ENCODE assay signal across 29 cellular contexts in genomic region chr7:116540743-116541142, GRCh38. TPM values are rescaled to one million over a fixed set of nuclear protein-coding genes. Genes with fewer than 3 reads are reported as not detected.
DNase-seq lines count a peak whose midpoint lies in the region; ATAC-seq and TF ChIP-seq lines count a peak whose summit lies in the region.
"Had no signal": no experiment of that assay in that cellular context is flagged by ENCODE, and none has a peak within 500 bp of the region (broad histone marks: within the 10 kb centered on the region; RNA-seq: fewer than 3 reads in every experiment).

No MANE protein-coding gene starts in this region.

- POLR2A ChIA-PET in Panc1 (lab: Charles Lee) = no interaction called here

- TF ChIP-seq CTCF in Panc1 (IDR thresholded peaks at IDR 0.05) (no peak), sigmoid colon (IDR thresholded peaks at IDR 0.05) (no peak)

- peak overlapping the region; percentile 82 for H3K27ac ChIP-seq in Panc1 (ENCODE audit: low read length)
- peak overlapping the region; percentile 2 for H3K27ac ChIP-seq in epithelial cell of prostate
- peak overlapping the region; percentile 27 to 97 (median 61) for H3K27ac ChIP-seq in sigmoid colon
- H3K27ac ChIP-seq: SJSA1, thyroid gland had no signal

- CTCF ChIA-PET in Panc1 (lab: Charles Lee) = no interaction called here

- peak; percentile 47 for ATAC-seq in Panc1
- ATAC-seq: CD8-positive, alpha-beta T cell; mucosa of descending colon; T-helper 17 cell had no signal

- in situ Hi-C loops in Panc1 (cut with HindIII; ENCODE audit: low pct_unique_long_range_greater_than_20kb, low sequenced_read_pairs) = no loop called here

- TF ChIP-seq EP300 in sigmoid colon (IDR thresholded peaks at IDR 0.05) = no peak

- H3K9me3 ChIP-seq in Panc1 (ENCODE audit: control insufficient read depth, insufficient read depth, low read depth, low read length) (no peaks in the 10 kb centered on the region), sigmoid colon (no peaks in the 10 kb centered on the region)
- H3K9me3 ChIP-seq: mucosa of descending colon, SJSA1, thyroid gland had no signal

- H3K27me3 ChIP-seq in Panc1 (ENCODE audit: control insufficient read depth, insufficient read depth, low read length) (no peaks in the 10 kb centered on the region), sigmoid colon (no peaks in the 10 kb centered on the region)
- H3K27me3 ChIP-seq: SJSA1, thyroid gland had no signal

- H3K36me3 ChIP-seq in Panc1 (ENCODE audit: control insufficient read depth, insufficient read depth, low read length) (peaks cover 43% of the 10 kb centered on the region), sigmoid colon (peaks cover 0 to 20% (median 6%) of the 10 kb centered on the region in 4 donors)

- intact Hi-C loops in Panc1 (cut with micrococcal nuclease; ENCODE audit: unreplicated experiment) (no loop called here), sigmoid colon (cut with DNase I) (no loop called here)

- DNase-seq in EH (ENCODE audit: low read depth) (peak; percentile 42), Panc1 (ENCODE audit: low read depth, low spot score) (no peak), epithelial cell of prostate (ENCODE audit: low read depth, low spot score) (no peak), sigmoid colon (no peak), NCI-H146 treated with DMSO at 0.1 percent for 48 hours (lab: John Stamatoyannopoulos, UW; ENCODE audit: unreplicated experiment) (no peak), hippocampal formation (lab: John Stamatoyannopoulos, UW) (no peak), NOMO-1 treated with dmso at 0.1 percent for 144 hours (lab: John Stamatoyannopoulos, UW; ENCODE audit: unreplicated experiment) (no peak), NCI-H82 treated with DMSO at 0.1 percent for 48 hours (lab: John Stamatoyannopoulos, UW; ENCODE audit: unreplicated experiment) (no peak)
- DNase-seq: activated CD4-positive, alpha-beta T cell treated with anti-CD3 and anti-CD28 coated beads, Interleukin-2, amount 50 U/mL, for 1 hour; activated CD8-positive, alpha-beta memory T cell treated with anti-CD3 and anti-CD28 coated beads, Interleukin-2, amount 50 U/mL, for 4 hours; CD8-positive, alpha-beta T cell; DMS53; HCEC 1CT; head of caudate nucleus; KG1; mucosa of descending colon; NCI-H1048; NCI-H2029; NCI-H345; NCI-H82; posterior cingulate gyrus; stimulated activated CD4-positive, alpha-beta T cell treated with anti-CD3 and anti-CD28 coated beads, Interleukin-2, amount 100 ng/mL, for 48 hours; stimulated activated naive CD4-positive, alpha-beta T cell; T-helper 17 cell; thyroid gland had no signal

- BruUV-seq in Panc1 (replicated peaks; lab: Mats Ljungman, UMichigan) = no TSS peak

- H3K4me1 ChIP-seq in Panc1 (ENCODE audit: control insufficient read depth, insufficient read depth, low read length) (peaks cover 83% of the 10 kb centered on the region), sigmoid colon (peaks cover 0 to 96% (median 87%) of the 10 kb centered on the region in 4 donors)

- no peak overlapping the region for H3K4me3 ChIP-seq in Panc1 (ENCODE audit: low read depth in 2 of 2, low read length in 2 of 2)
- H3K4me3 ChIP-seq in sigmoid colon = no peak overlapping the region
- H3K4me3 ChIP-seq: mucosa of descending colon, SJSA1, smooth muscle cell, thyroid gland had no signal

- TF ChIP-seq POLR2A in sigmoid colon (IDR thresholded peaks at IDR 0.05) = no peak

RNA-seq across cellular contexts. Expression of gene CAV1, which starts 15.9 kb away (rescaled TPM):
- total RNA-seq in Panc1 (2021; ENCODE audit: unreplicated experiment) = 496 TPM
- polyA plus RNA-seq in Panc1 (2012; ENCODE audit: insufficient read length) = 465 TPM
- 100 to 1,000 TPM; 328 to 857 (median 577) TPM for total RNA-seq in sigmoid colon
- polyA plus RNA-seq in sigmoid colon = 10 to 100 TPM in 2 of 3 donors, 1 to 10 TPM in 1; 8.8 to 32.5 (median 18.6) TPM
- total RNA-seq: CD8-positive, alpha-beta T cell had no signal
- polyA plus RNA-seq: neural cell had no signal

RNA-seq across cellular contexts. Expression of gene CAV2, which starts 41.2 kb away (rescaled TPM):
- total RNA-seq in Panc1 (2021; ENCODE audit: unreplicated experiment) (217 TPM), sigmoid colon (100 to 1,000 TPM in 1 of 4 donors, 10 to 100 TPM in 3; 81.8 to 142 (median 88.6) TPM)
- 199 TPM for polyA plus RNA-seq in Panc1 (2012; ENCODE audit: insufficient read length)
- 10 to 100 TPM in 1 of 3 donors, 1 to 10 TPM in 2; 4.6 to 12.8 (median 7.8) TPM for polyA plus RNA-seq in sigmoid colon
- total RNA-seq: activated T-helper 2 cell treated with anti-CD3 and anti-CD28 coated beads, Interferon-gamma antibody, Interleukin-2, Interleukin-4, amounts not matched to agents 10 μg/mL and 5 μg/mL and 100 μg/mL, durations not matched to agents 14 hours and 24 hours and 36 hours; CD8-positive, alpha-beta T cell had no signal
- polyA plus RNA-seq: neural cell had no signal

Comparison
In these comparisons a context has a peak if more than half of its experiments do, and no peak if none do; other contexts are left out.
1. H3K27ac ChIP-seq: peak in every context shown above with its lines; median percentile 82 in Panc1; 61 in sigmoid colon; 2 in epithelial cell of prostate.